ENCODE assay signal across 26 cellular contexts in the genomic region with DNA sequence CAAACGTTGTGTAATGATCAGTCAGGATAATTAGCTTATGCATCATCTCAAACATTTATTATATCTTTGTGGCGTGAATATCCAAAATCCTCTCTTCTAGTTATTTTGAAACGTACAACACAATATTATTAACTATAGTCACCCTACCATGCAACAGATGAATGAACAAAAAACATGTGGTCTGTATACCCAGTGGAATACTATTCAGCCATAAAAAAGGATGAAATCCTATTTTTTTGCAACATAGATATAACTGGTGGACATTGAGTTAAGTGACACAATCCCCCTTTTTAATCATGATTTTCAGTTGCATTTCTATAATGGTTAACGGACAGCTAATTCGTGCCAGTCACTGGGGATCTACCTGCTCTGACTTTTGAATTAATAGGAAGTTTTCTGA.
"Had no signal": no experiment of that assay in that cellular context is flagged by ENCODE, and none has a peak within 500 bp of the region (broad histone marks: within the 10 kb centered on the region; RNA-seq: fewer than 3 reads in every experiment).

No MANE protein-coding gene starts in this region.

- H3K4me3 ChIP-seq: colonic mucosa, esophagus squamous epithelium, gastrocnemius medialis, heart left ventricle, hepatocyte, left ventricle myocardium inferior, lower lobe of right lung, mucosa of descending colon had no signal

- H3K4me2 ChIP-seq: hepatocyte had no signal

- H3K36me3 ChIP-seq: colonic mucosa, esophagus squamous epithelium, gastrocnemius medialis, heart left ventricle, left ventricle myocardium inferior, lower lobe of right lung had no signal

- H3K4me1 ChIP-seq: colonic mucosa, esophagus squamous epithelium, gastrocnemius medialis, heart left ventricle, left ventricle myocardium inferior, lower lobe of right lung had no signal

- H3K9me3 Mint-ChIP-seq: dendritic cell treated with granulocyte-macrophage colony-stimulating factor and Interleukin-4, amounts not matched to agents 40 ng/mL and 50 ng/mL, for 4 days; effector memory CD8-positive, alpha-beta T cell; endodermal cell; immature natural killer cell; mesothelial cell of epicardium had no signal

- H3K36me3 Mint-ChIP-seq: immature natural killer cell, mesothelial cell of epicardium, naive B cell had no signal

- H3K27ac ChIP-seq: colonic mucosa, epithelial cell of prostate, esophagus squamous epithelium, gastrocnemius medialis, heart left ventricle, hepatocyte, left ventricle myocardium inferior, lower lobe of right lung had no signal

- H2AFZ ChIP-seq: hepatocyte had no signal

- H3K27ac Mint-ChIP-seq: dendritic cell treated with granulocyte-macrophage colony-stimulating factor and Interleukin-4, amounts not matched to agents 40 ng/mL and 50 ng/mL, for 4 days; effector memory CD8-positive, alpha-beta T cell; endodermal cell; immature natural killer cell; mesothelial cell of epicardium; naive B cell had no signal

- H3K27me3 ChIP-seq: colonic mucosa had no signal

- H3K4me3 Mint-ChIP-seq: dendritic cell treated with granulocyte-macrophage colony-stimulating factor and Interleukin-4, amounts not matched to agents 40 ng/mL and 50 ng/mL, for 4 days; effector memory CD8-positive, alpha-beta T cell; endodermal cell; immature natural killer cell; mesothelial cell of epicardium; naive B cell had no signal

- H3K9me3 ChIP-seq: colonic mucosa, esophagus squamous epithelium, gastrocnemius medialis, heart left ventricle, left ventricle myocardium inferior, lower lobe of right lung, mucosa of descending colon had no signal

- ATAC-seq: effector memory CD8-positive, alpha-beta T cell; esophagus mucosa; gastrocnemius medialis; heart left ventricle had no signal

- H3K4me1 Mint-ChIP-seq: immature natural killer cell, mesothelial cell of epicardium, naive B cell had no signal

- FAIRE-seq: endometrium, kidney had no signal

- DNase-seq: colonic mucosa; cortex of kidney; effector CD8-positive, alpha-beta T cell; effector memory CD8-positive, alpha-beta T cell; endodermal cell; erythroblast; esophagus squamous epithelium; foreskin fibroblast; foreskin melanocyte; gastrocnemius medialis; heart left ventricle; hypothalamus; immature natural killer cell; kidney; kidney glomerular epithelial cell; left ventricle myocardium inferior; lower lobe of right lung; mesenchymal stem cell; naive B cell had no signal

- H3K79me2 ChIP-seq: hepatocyte had no signal
